Comparison of ENCODE assay signal across 23 cellular contexts in the genomic region with DNA sequence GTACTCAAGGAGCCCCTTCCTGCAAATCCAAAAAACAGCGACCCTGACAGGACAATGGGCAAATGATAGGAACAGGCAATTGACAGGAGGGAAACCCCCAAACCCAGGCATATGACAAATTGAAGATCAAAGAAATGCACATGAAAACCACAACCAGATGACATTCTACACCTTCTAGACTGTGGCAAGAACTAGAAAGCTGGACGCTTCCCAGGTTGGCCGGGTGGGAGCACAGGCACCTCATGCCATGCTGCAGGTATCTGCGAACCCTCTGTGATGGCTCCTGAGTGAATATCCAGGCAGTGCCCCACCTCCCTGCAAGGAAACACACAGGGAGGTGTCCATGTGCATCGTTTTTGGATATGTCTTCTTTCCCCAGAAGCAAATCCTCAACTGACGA. TPM values are rescaled to one million over a fixed set of nuclear protein-coding genes. Genes with fewer than 3 reads are reported as not detected.
A peak's percentile ranks its signal among the peaks of the same experiment; 100 is the strongest.
DNase-seq lines count a peak whose midpoint lies in the region; ATAC-seq and TF ChIP-seq lines count a peak whose summit lies in the region.
"Had no signal": no experiment of that assay in that cellular context is flagged by ENCODE, and none has a peak within 500 bp of the region (broad histone marks: within the 10 kb centered on the region; RNA-seq: fewer than 3 reads in every experiment).

No MANE protein-coding gene starts in this region.

- DNase-seq in left ventricle myocardium inferior (no peak), left cardiac atrium (no peak), esophagus muscularis mucosa (ENCODE audit: extremely low spot score) (no peak), posterior vena cava (ENCODE audit: low spot score) (peak; percentile 34), COR-L47 (lab: John Stamatoyannopoulos, UW) (no peak), NAMALWA (ENCODE audit: low spot score) (no peak), HuH-7 (ENCODE audit: low spot score) (no peak), inferior parietal cortex (ENCODE audit: extremely low spot score) (no peak)
- DNase-seq: activated CD4-positive, alpha-beta T cell treated with anti-CD3 and anti-CD28 coated beads for 4 hours; activated naive CD4-positive, alpha-beta T cell treated with anti-CD3 and anti-CD28 coated beads, Interleukin-2, amount 10 ng/mL, durations not matched to agents 7 days and 5 days; effector CD8-positive, alpha-beta T cell; left colon; NCI-H1105; NCI-H2081 treated with DMSO at 0.1 percent for 48 hours; NCI-H446 treated with DMSO at 0.1 percent for 48 hours; stimulated activated CD4-positive, alpha-beta T cell treated with anti-CD3 and anti-CD28 coated beads, Interleukin-1b, Interleukin-23, amount 100 ng/mL, for 48 hours; stimulated activated naive B cell treated with anti-CD40 and anti-IgM and Interleukin-4, amounts not matched to agents 10 μg/mL and 1 μg/mL and 100 μg/mL, for 72 hours had no signal

- TF ChIP-seq CTCF in left ventricle myocardium inferior (IDR thresholded peaks at IDR 0.05; ENCODE audit: borderline replicate concordance) (no peak), esophagus muscularis mucosa (IDR thresholded peaks at IDR 0.05) (no peak)

- TF ChIP-seq POLR2A in esophagus muscularis mucosa (IDR thresholded peaks at IDR 0.05; ENCODE audit: low read depth): no peak

- H3K4me3 ChIP-seq in left ventricle myocardium inferior (no peak overlapping the region), esophagus muscularis mucosa (no peak overlapping the region)
- H3K4me3 ChIP-seq: gastrocnemius medialis, GM23338, PC-9, SJSA1 had no signal

- intact Hi-C loops in left ventricle myocardium inferior (cut with micrococcal nuclease): no loop called here
- intact Hi-C loops in left cardiac atrium (cut with DNase I): no loop called here
- intact Hi-C loops in esophagus muscularis mucosa (cut with DNase I): no loop called here
- intact Hi-C loops in posterior vena cava (cut with DNase I): no loop called here

- ATAC-seq in left cardiac atrium: no peak
- ATAC-seq: left colon; stimulated activated naive B cell treated with anti-CD40 and anti-IgM and Interleukin-4, amounts not matched to agents 10 μg/mL and 1 μg/mL and 100 μg/mL, for 72 hours had no signal

- 73% methylated on average over 6 of the region's 6 CpGs for WGBS in esophagus muscularis mucosa

- H3K27ac ChIP-seq in left ventricle myocardium inferior (replicated peaks) (peak overlapping the region; percentile 92), esophagus muscularis mucosa (replicated peaks in 1 of 4) (peak overlapping the region in 3 of 4 donors; percentile 29 to 82 (median 60))
- H3K27ac ChIP-seq: PC-9, SJSA1 had no signal

- H3K4me1 ChIP-seq in left ventricle myocardium inferior (peaks cover 89% of the 10 kb centered on the region), esophagus muscularis mucosa (peaks cover 38 to 55% (median 49%) of the 10 kb centered on the region in 4 donors)
- H3K4me1 ChIP-seq: SJSA1 had no signal

- H3K36me3 ChIP-seq in left ventricle myocardium inferior (no peaks in the 10 kb centered on the region), esophagus muscularis mucosa (no peaks in the 10 kb centered on the region)
- H3K36me3 ChIP-seq: gastrocnemius medialis, SJSA1, thoracic aorta had no signal

- no peaks in the 10 kb centered on the region for H3K27me3 ChIP-seq in left ventricle myocardium inferior (ENCODE audit: low read depth)
- H3K27me3 ChIP-seq in esophagus muscularis mucosa: no peaks in the 10 kb centered on the region
- H3K27me3 ChIP-seq: gastrocnemius medialis had no signal

- H3K9me3 ChIP-seq in left ventricle myocardium inferior (replicated peaks) (no peaks in the 10 kb centered on the region), esophagus muscularis mucosa (no peaks in the 10 kb centered on the region)
- H3K9me3 ChIP-seq: gastrocnemius medialis, SJSA1, thoracic aorta had no signal

- no peak for TF ChIP-seq EP300 in esophagus muscularis mucosa (IDR thresholded peaks at IDR 0.05)

RNA-seq across cellular contexts. Expression of a gene that starts 37.1 kb away (rescaled TPM):
- total RNA-seq in left ventricle myocardium inferior (5.7 TPM), left cardiac atrium (10 to 100 TPM; 11.3 to 16.1 TPM), esophagus muscularis mucosa (10 to 100 TPM; 10.2 to 14.5 (median 12.6) TPM), posterior vena cava (10 to 100 TPM; 44.6 to 53.4 TPM)
- total RNA-seq: PC-9; SJSA1; T-helper 1 cell treated with Interleukin-12 subunit alpha and Interleukin-12 subunit beta and Interleukin-4 antibody, amounts not matched to agents 30 ng/mL and 1 ng/mL, for 36 hours had no signal
